Comparison of ENCODE assay signal across 14 cellular contexts in genomic region chr22:27213766-27214581, GRCh38.
A peak's percentile ranks its signal among the peaks of the same experiment; 100 is the strongest.
DNase-seq lines count a peak whose midpoint lies in the region; ATAC-seq and TF ChIP-seq lines count a peak whose summit lies in the region.
"Had no signal": no experiment of that assay in that cellular context is flagged by ENCODE, and none has a peak within 500 bp of the region (broad histone marks: within the 10 kb centered on the region; RNA-seq: fewer than 3 reads in every experiment).

No MANE protein-coding gene starts in this region.

- no peaks in the 10 kb centered on the region for H3K9me3 ChIP-seq in body of pancreas
- H3K9me3 ChIP-seq in heart left ventricle: peaks cover 0 to 13% (median 0%) of the 10 kb centered on the region in 12 donors
- no peaks in the 10 kb centered on the region for H3K9me3 ChIP-seq in upper lobe of right lung

- TF ChIP-seq CTCF in body of pancreas (IDR thresholded peaks at IDR 0.05) (no peak), heart left ventricle (IDR thresholded peaks at IDR 0.05) (no peak), omental fat pad (IDR thresholded peaks at IDR 0.05) (no peak), upper lobe of right lung (IDR thresholded peaks at IDR 0.05) (no peak)

- TF ChIP-seq POLR2A in body of pancreas (IDR thresholded peaks at IDR 0.05) (no peak), heart left ventricle (IDR thresholded peaks at IDR 0.05) (no peak)

- H3K27me3 Mint-ChIP-seq in effector memory CD8-positive, alpha-beta T cell: peaks cover 24 to 54% of the 10 kb centered on the region in 2 donors

- no peak overlapping the region for H3K27ac Mint-ChIP-seq in effector memory CD8-positive, alpha-beta T cell
- H3K27ac Mint-ChIP-seq: activated CD8-positive, alpha-beta memory T cell treated with anti-CD3 and anti-CD28 coated beads, Interleukin-2, amount 10 ng/mL, durations not matched to agents 7 days and 5 days; activated naive CD8-positive, alpha-beta T cell had no signal

- H3K36me3 ChIP-seq in body of pancreas (replicated peaks in 1 of 2; ENCODE audit: insufficient read depth in 1 of 2, low read depth in 2 of 2) (no peaks in the 10 kb centered on the region), heart left ventricle (no peaks in the 10 kb centered on the region), upper lobe of right lung (no peaks in the 10 kb centered on the region)

- DNase-seq in body of pancreas (peak; percentile 18 to 45 (median 36)), heart left ventricle (peak; percentile 59 to 80 (median 75)), omental fat pad (ENCODE audit: low spot score) (no peak), upper lobe of right lung (no peak), ecto neural progenitor cell (ENCODE audit: low spot score) (no peak), NCI-H2196 (lab: John Stamatoyannopoulos, UW; ENCODE audit: unreplicated experiment) (no peak)
- no peak for DNase-seq in effector memory CD8-positive, alpha-beta T cell
- DNase-seq: activated CD8-positive, alpha-beta memory T cell treated with anti-CD3 and anti-CD28 coated beads, Interleukin-2, amount 10 ng/mL, durations not matched to agents 7 days and 5 days; effector CD4-positive, alpha-beta T cell; NCI-H1048; NCI-H526; SHP77 treated with DMSO at 0.1 percent for 48 hours had no signal

- no peak overlapping the region for H3K4me3 Mint-ChIP-seq in effector memory CD8-positive, alpha-beta T cell
- H3K4me3 Mint-ChIP-seq: activated CD8-positive, alpha-beta memory T cell treated with anti-CD3 and anti-CD28 coated beads, Interleukin-2, amount 10 ng/mL, durations not matched to agents 7 days and 5 days; activated naive CD8-positive, alpha-beta T cell had no signal

- ATAC-seq in body of pancreas (peak; percentile 9), heart left ventricle (peak; percentile 60 to 79 (median 74)), omental fat pad (ENCODE audit: low FRiP score) (peak; percentile 45), upper lobe of right lung (no peak), HG03175 (IDR thresholded peaks at IDR 0.05; ENCODE audit: unreplicated experiment) (no peak)
- no peak for ATAC-seq in effector memory CD8-positive, alpha-beta T cell (replicated peaks)
- ATAC-seq: activated CD8-positive, alpha-beta memory T cell treated with anti-CD3 and anti-CD28 coated beads, Interleukin-2, amount 10 ng/mL, durations not matched to agents 7 days and 5 days had no signal

- H3K27me3 ChIP-seq in body of pancreas: no peaks in the 10 kb centered on the region
- H3K27me3 ChIP-seq in heart left ventricle: peaks cover 0 to 22% (median 0%) of the 10 kb centered on the region in 9 donors
- peaks cover 8% of the 10 kb centered on the region for H3K27me3 ChIP-seq in upper lobe of right lung

- 82 to 92% methylated on average over 17 of the region's 17 CpGs for WGBS in body of pancreas, 2 donors
- 68 to 75% (median 70%) methylated on average over 17 of the region's 17 CpGs for WGBS in heart left ventricle, 4 donors

- H3K27ac ChIP-seq in body of pancreas (peak overlapping the region in 1 of 4 donors; percentile 34), heart left ventricle (peak overlapping the region; percentile 23 to 81 (median 66)), upper lobe of right lung (peak overlapping the region; percentile 2)

- intact Hi-C loops in body of pancreas (cut with DNase I) (no loop called here), heart left ventricle (cut with DNase I) (loop anchor here in 1 of 10 donors (10.0 kb wide), 1 partner anchor 109 kb away; no protein-coding TSS in a partner anchor), upper lobe of right lung (cut with DNase I) (no loop called here)

- no peaks in the 10 kb centered on the region for H3K36me3 Mint-ChIP-seq in effector memory CD8-positive, alpha-beta T cell (ENCODE audit: insufficient read depth)
- H3K36me3 Mint-ChIP-seq: activated CD8-positive, alpha-beta memory T cell treated with anti-CD3 and anti-CD28 coated beads, Interleukin-2, amount 10 ng/mL, durations not matched to agents 7 days and 5 days; activated naive CD8-positive, alpha-beta T cell had no signal

- H3K4me3 ChIP-seq in body of pancreas (no peak overlapping the region), heart left ventricle (no peak overlapping the region), upper lobe of right lung (no peak overlapping the region)

- H3K4me1 Mint-ChIP-seq in effector memory CD8-positive, alpha-beta T cell (ENCODE audit: low read depth in 2 of 2): peaks cover 0 to 2% of the 10 kb centered on the region in 2 donors
- H3K4me1 Mint-ChIP-seq: activated CD8-positive, alpha-beta memory T cell treated with anti-CD3 and anti-CD28 coated beads, Interleukin-2, amount 10 ng/mL, durations not matched to agents 7 days and 5 days had no signal

- H3K4me1 ChIP-seq in body of pancreas (peaks cover 13% of the 10 kb centered on the region), heart left ventricle (peaks cover 0 to 47% (median 12%) of the 10 kb centered on the region in 12 donors), upper lobe of right lung (peaks cover 17% of the 10 kb centered on the region)

- H3K9me3 Mint-ChIP-seq in effector memory CD8-positive, alpha-beta T cell: no peaks in the 10 kb centered on the region

Comparison
In these comparisons a context has a peak if more than half of its experiments do, and no peak if none do; other contexts are left out.
1. ATAC-seq: peak in body of pancreas (single experiment), heart left ventricle (4 of 4) and omental fat pad (single experiment); none in upper lobe of right lung (single experiment), effector memory CD8-positive, alpha-beta T cell (single experiment) and HG03175 (single experiment).
2. DNase-seq: peak in body of pancreas (4 of 4) and heart left ventricle (5 of 5); none in omental fat pad (single experiment), upper lobe of right lung (single experiment), ecto neural progenitor cell (single experiment), effector memory CD8-positive, alpha-beta T cell (0 of 3) and NCI-H2196 (single experiment).